ENCODE assay signal across 8 cellular contexts in the genomic region with DNA sequence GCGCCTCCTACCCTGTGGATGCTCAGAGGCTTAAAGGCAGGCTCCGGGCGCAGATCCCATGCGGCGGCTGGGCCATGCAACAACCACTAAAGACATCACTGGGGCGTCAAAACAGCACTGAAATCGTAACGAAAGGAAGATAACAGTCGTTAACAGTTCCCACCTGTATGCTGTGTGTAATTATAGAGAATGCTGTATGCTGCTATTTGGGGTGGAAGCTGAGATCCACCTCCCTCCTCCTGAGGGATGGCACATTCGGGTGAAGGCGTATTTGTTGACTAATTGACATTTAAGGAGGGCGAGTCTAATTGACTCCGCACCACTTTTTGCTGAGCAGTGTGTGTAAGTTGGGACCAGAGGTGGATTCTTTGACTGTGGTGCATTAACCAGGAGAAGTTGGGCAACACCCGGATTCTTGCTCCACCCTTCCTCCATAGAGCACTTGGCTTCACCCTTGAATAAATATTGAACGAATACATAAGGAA. TPM values are rescaled to one million over a fixed set of nuclear protein-coding genes. Genes with fewer than 3 reads are reported as not detected.
A peak's percentile ranks its signal among the peaks of the same experiment; 100 is the strongest.
DNase-seq lines count a peak whose midpoint lies in the region; ATAC-seq and TF ChIP-seq lines count a peak whose summit lies in the region.

No MANE protein-coding gene starts in this region.

- H3F3A ChIP-seq in GM23338 (replicated peaks; ENCODE audit: low read depth) = no peaks in the 10 kb centered on the region

- no peak overlapping the region for H3K27ac ChIP-seq in GM23338 (ENCODE audit: low read depth)
- H3K27ac ChIP-seq in KMS-11 = peak overlapping the region; percentile 45; the same call in 1 of the 2 replicates
- peak overlapping the region; percentile 89 to 97 (median 95) for H3K27ac ChIP-seq in esophagus squamous epithelium

- peaks cover 6% of the 10 kb centered on the region for H3K36me3 Mint-ChIP-seq in GM23338 (ENCODE audit: low read depth)
- no peaks in the 10 kb centered on the region for H3K36me3 Mint-ChIP-seq in neural crest cell (ENCODE audit: low read depth)

- H3K4me2 ChIP-seq in GM23338 (peak overlapping the region; percentile 95), KMS-11 (peak overlapping the region; percentile 72)

- TF ChIP-seq POLR2A in esophagus squamous epithelium (IDR thresholded peaks at IDR 0.05) = no peak

- H3K4me1 ChIP-seq in GM23338 (ENCODE audit: insufficient read depth) (peaks cover 7% of the 10 kb centered on the region; the same call in 1 of the 2 replicates), KMS-11 (ENCODE audit: low read depth, poor library complexity, severe bottlenecking) (peaks cover 12% of the 10 kb centered on the region), esophagus squamous epithelium (peaks cover 0 to 19% (median 0%) of the 10 kb centered on the region in 3 donors)

- ATAC-seq in activated CD4-positive, CD25-positive, alpha-beta regulatory T cell treated with anti-CD3 and anti-CD28 coated beads, Interleukin-2, amount 50 U/mL, for 24 hours = peak; percentile 71 to 74
- ATAC-seq in GM23338 = peak; percentile 88

- no peak for DNase-seq in activated CD4-positive, CD25-positive, alpha-beta regulatory T cell treated with anti-CD3 and anti-CD28 coated beads, Interleukin-2, amount 50 U/mL, for 72 hours
- no peak for DNase-seq in GM23338 (ENCODE audit: low spot score)
- no peak for DNase-seq in esophagus squamous epithelium (lab: John Stamatoyannopoulos, UW)
- no peak for DNase-seq in neural crest cell (ENCODE audit: low read depth, low spot score)
- no peak for DNase-seq in NCI-H524 treated with DMSO at 0.1 percent for 48 hours (lab: John Stamatoyannopoulos, UW)

- no peaks in the 10 kb centered on the region for H3K9me2 ChIP-seq in GM23338 (ENCODE audit: insufficient read depth)

- H3K9ac ChIP-seq in KMS-11 = peak overlapping the region; percentile 59; the same call in 1 of the 2 replicates

- H3K27ac Mint-ChIP-seq in GM23338 = no peak overlapping the region
- no peak overlapping the region for H3K27ac Mint-ChIP-seq in neural crest cell (ENCODE audit: unreplicated experiment)

- TF ChIP-seq CTCF in GM23338 (conservative IDR thresholded peaks at IDR 0.05; ENCODE audit: low read depth in 2 of 2) (no peak), KMS-11 (conservative IDR thresholded peaks at IDR 0.05; ENCODE audit: low read depth, low read length) (no peak), WI38 (IDR thresholded peaks at IDR 0.05; ENCODE audit: low read depth, low read length) (no peak), esophagus squamous epithelium (IDR thresholded peaks at IDR 0.05) (no peak), neural crest cell (conservative IDR thresholded peaks at IDR 0.05) (no peak)

- H3K4me3 ChIP-seq in GM23338 = peak overlapping the region; percentile 77
- no peak overlapping the region for H3K4me3 ChIP-seq in KMS-11 (IDR thresholded peaks at IDR 0.05; ENCODE audit: insufficient read depth, low read depth, low read length)
- H3K4me3 ChIP-seq in WI38 (ENCODE audit: low read depth, low read length) = peak overlapping the region; percentile 90
- peak overlapping the region; percentile 72 to 97 (median 94) for H3K4me3 ChIP-seq in esophagus squamous epithelium

- H3K79me2 ChIP-seq in GM23338 (replicated peaks; ENCODE audit: insufficient read depth) (no peaks in the 10 kb centered on the region), KMS-11 (ENCODE audit: insufficient read depth, low read depth) (peaks cover 19% of the 10 kb centered on the region; the same call in 1 of the 2 replicates)

- peak overlapping the region; percentile 99 for H3K4me3 Mint-ChIP-seq in GM23338
- H3K4me3 Mint-ChIP-seq in neural crest cell = peak overlapping the region; percentile 98

- H4K20me1 ChIP-seq in GM23338 (replicated peaks; ENCODE audit: insufficient read depth) = no peaks in the 10 kb centered on the region
- H4K20me1 ChIP-seq in KMS-11 (ENCODE audit: insufficient read depth) = no peaks in the 10 kb centered on the region

- WGBS in esophagus squamous epithelium, 2 donors = 1 to 2% methylated on average over 14 to 15 of the region's 15 CpGs

- H3K27me3 Mint-ChIP-seq in GM23338 (ENCODE audit: insufficient read depth, low read depth, poor library complexity) (peaks cover 2% of the 10 kb centered on the region), neural crest cell (ENCODE audit: low read depth) (peaks cover 3% of the 10 kb centered on the region)

- H3K9me3 Mint-ChIP-seq in GM23338 (no peaks in the 10 kb centered on the region), neural crest cell (no peaks in the 10 kb centered on the region)

- H3K9me3 ChIP-seq in esophagus squamous epithelium = no peaks in the 10 kb centered on the region

- H2AFZ ChIP-seq in GM23338 (peak overlapping the region; percentile 91), KMS-11 (ENCODE audit: low read depth) (peak overlapping the region; percentile 82)

- H3K27me3 ChIP-seq in GM23338 (ENCODE audit: insufficient read depth) (no peaks in the 10 kb centered on the region), KMS-11 (ENCODE audit: insufficient read depth, low read depth) (no peaks in the 10 kb centered on the region), esophagus squamous epithelium (no peaks in the 10 kb centered on the region)

- H3K36me3 ChIP-seq in GM23338 (ENCODE audit: insufficient read depth) (no peaks in the 10 kb centered on the region), KMS-11 (ENCODE audit: insufficient read depth) (no peaks in the 10 kb centered on the region), esophagus squamous epithelium (peaks cover 0 to 12% (median 0%) of the 10 kb centered on the region in 3 donors)

- H3K4me1 Mint-ChIP-seq in GM23338 (peaks cover 6% of the 10 kb centered on the region; the same call in 2 of the 3 replicates), neural crest cell (peaks cover 12% of the 10 kb centered on the region)

- intact Hi-C loops in esophagus squamous epithelium (cut with DNase I) = no loop called here

TF ChIP-seq in GM23338, 12 proteins besides CTCF, POLR2A, EP300 and RAD21 (continues in another document):
- no peak for TF ChIP-seq JUNB (IDR thresholded peaks at IDR 0.05; ENCODE audit: unreplicated experiment)
- TF ChIP-seq CREB1 (CRISPR knock-in tag; IDR thresholded peaks at IDR 0.05; ENCODE audit: low read depth) = no peak
- TF ChIP-seq EZH2 (IDR thresholded peaks at IDR 0.05; ENCODE audit: low read depth, unreplicated experiment) = no peak
- no peak for TF ChIP-seq STAT1 (IDR thresholded peaks at IDR 0.05; ENCODE audit: unreplicated experiment)
- TF ChIP-seq NANOG (IDR thresholded peaks at IDR 0.05; ENCODE audit: borderline replicate concordance) = no peak
- TF ChIP-seq, protein P1, sequence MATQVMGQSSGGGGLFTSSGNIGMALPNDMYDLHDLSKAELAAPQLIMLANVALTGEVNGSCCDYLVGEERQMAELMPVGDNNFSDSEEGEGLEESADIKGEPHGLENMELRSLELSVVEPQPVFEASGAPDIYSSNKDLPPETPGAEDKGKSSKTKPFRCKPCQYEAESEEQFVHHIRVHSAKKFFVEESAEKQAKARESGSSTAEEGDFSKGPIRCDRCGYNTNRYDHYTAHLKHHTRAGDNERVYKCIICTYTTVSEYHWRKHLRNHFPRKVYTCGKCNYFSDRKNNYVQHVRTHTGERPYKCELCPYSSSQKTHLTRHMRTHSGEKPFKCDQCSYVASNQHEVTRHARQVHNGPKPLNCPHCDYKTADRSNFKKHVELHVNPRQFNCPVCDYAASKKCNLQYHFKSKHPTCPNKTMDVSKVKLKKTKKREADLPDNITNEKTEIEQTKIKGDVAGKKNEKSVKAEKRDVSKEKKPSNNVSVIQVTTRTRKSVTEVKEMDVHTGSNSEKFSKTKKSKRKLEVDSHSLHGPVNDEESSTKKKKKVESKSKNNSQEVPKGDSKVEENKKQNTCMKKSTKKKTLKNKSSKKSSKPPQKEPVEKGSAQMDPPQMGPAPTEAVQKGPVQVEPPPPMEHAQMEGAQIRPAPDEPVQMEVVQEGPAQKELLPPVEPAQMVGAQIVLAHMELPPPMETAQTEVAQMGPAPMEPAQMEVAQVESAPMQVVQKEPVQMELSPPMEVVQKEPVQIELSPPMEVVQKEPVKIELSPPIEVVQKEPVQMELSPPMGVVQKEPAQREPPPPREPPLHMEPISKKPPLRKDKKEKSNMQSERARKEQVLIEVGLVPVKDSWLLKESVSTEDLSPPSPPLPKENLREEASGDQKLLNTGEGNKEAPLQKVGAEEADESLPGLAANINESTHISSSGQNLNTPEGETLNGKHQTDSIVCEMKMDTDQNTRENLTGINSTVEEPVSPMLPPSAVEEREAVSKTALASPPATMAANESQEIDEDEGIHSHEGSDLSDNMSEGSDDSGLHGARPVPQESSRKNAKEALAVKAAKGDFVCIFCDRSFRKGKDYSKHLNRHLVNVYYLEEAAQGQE (IDR thresholded peaks at IDR 0.05; ENCODE audit: unreplicated experiment) = no peak
- no peak for TF ChIP-seq EZH2phosphoT487 (IDR thresholded peaks at IDR 0.05; ENCODE audit: unreplicated experiment)
- TF ChIP-seq POLR2AphosphoS5 (IDR thresholded peaks at IDR 0.05; ENCODE audit: low read depth) = no peak
- no peak for TF ChIP-seq ZNF331 (CRISPR knock-in tag; IDR thresholded peaks at IDR 0.05; ENCODE audit: low read depth)

RNA-seq across cellular contexts. Expression of a gene that starts 0.7 kb away (rescaled TPM):
- total RNA-seq in GM23338 (2014; rRNA removed; shearing (Covaris generic)) = 11.1 and 11.8 TPM in 2 replicates
- polyA plus RNA-seq in GM23338 (2016; fragmentation: Nextera tagmentation; extraction: Ambion mirVana) = 13.6 and 15.1 TPM in 2 replicates
- total RNA-seq in esophagus squamous epithelium (10 to 100 TPM in 2 of 4 donors, 1 to 10 TPM in 2; 8.3 to 12.8 (median 10.9) TPM), neural crest cell (15.3 and 15.7 TPM in 2 replicates)
